In genomic region chr1:234979316-234980223, GRCh38 we compare ENCODE assay signal across 9 cellular contexts.
DNase-seq lines count a peak whose midpoint lies in the region; ATAC-seq and TF ChIP-seq lines count a peak whose summit lies in the region.
"Had no signal": no experiment of that assay in that cellular context is flagged by ENCODE, and none has a peak within 500 bp of the region (broad histone marks: within the 10 kb centered on the region; RNA-seq: fewer than 3 reads in every experiment).

No MANE protein-coding gene starts in this region.

- H3K4me3 ChIP-seq in mononuclear cell (ENCODE audit: low read length) (peak overlapping the region; percentile 31), upper lobe of left lung (peak overlapping the region in 2 of 4 donors; percentile 18 to 21)
- H3K4me3 ChIP-seq: cardiac muscle cell had no signal

- peak overlapping the region; percentile 61 for H3K4me3 Mint-ChIP-seq in activated naive CD4-positive, alpha-beta T cell treated with anti-CD3 and anti-CD28 coated beads, Interleukin-2, amount 50 U/mL, for 24 hours

- TF ChIP-seq CTCF in upper lobe of left lung (IDR thresholded peaks at IDR 0.05), result no peak

- no peak for TF ChIP-seq EP300 in upper lobe of left lung (IDR thresholded peaks at IDR 0.05)

- no peaks in the 10 kb centered on the region for H3K36me3 ChIP-seq in upper lobe of left lung
- H3K36me3 ChIP-seq: cardiac muscle cell had no signal

- peaks cover 73% of the 10 kb centered on the region for H3K4me1 Mint-ChIP-seq in activated naive CD4-positive, alpha-beta T cell treated with anti-CD3 and anti-CD28 coated beads, Interleukin-2, amount 50 U/mL, for 24 hours

- WGBS in adipose tissue, 3 donors, result 52 to 85% (median 55%) methylated on average over 14 of the region's 14 CpGs
- WGBS in upper lobe of left lung, 2 donors, result 55 to 67% methylated on average over 13 to 14 of the region's 14 CpGs

- CTCF ChIA-PET in HEK293T (lab: Yijun Ruan, JAX), result interaction anchor here (1.7 kb wide), 1 partner anchor 9 kb away, joined by 11 read pairs; no protein-coding TSS in a partner anchor

- no peak for TF ChIP-seq POLR2A in upper lobe of left lung (IDR thresholded peaks at IDR 0.05)

- no peak for ATAC-seq in upper lobe of left lung (ENCODE audit: low FRiP score in 2 of 2)
- no peak for ATAC-seq in GM21515 (IDR thresholded peaks at IDR 0.05; ENCODE audit: unreplicated experiment)
- ATAC-seq in HG02884 (IDR thresholded peaks at IDR 0.05; ENCODE audit: unreplicated experiment), result no peak

- H3K27ac Mint-ChIP-seq in activated naive CD4-positive, alpha-beta T cell treated with anti-CD3 and anti-CD28 coated beads, Interleukin-2, amount 50 U/mL, for 24 hours, result peak overlapping the region; percentile 89

- no peaks in the 10 kb centered on the region for H3K27me3 Mint-ChIP-seq in activated naive CD4-positive, alpha-beta T cell treated with anti-CD3 and anti-CD28 coated beads, Interleukin-2, amount 50 U/mL, for 24 hours

- POLR2A ChIA-PET in HEK293T (lab: Yijun Ruan, JAX), result interaction anchor here (1.7 to 2.6 kb wide), 2 partner anchors 10 to 369 kb away, joined by 6 to 12 read pairs; no protein-coding TSS in a partner anchor

- H3K9me3 ChIP-seq in mononuclear cell (ENCODE audit: low read depth, low read length) (no peaks in the 10 kb centered on the region), upper lobe of left lung (no peaks in the 10 kb centered on the region)

- no peaks in the 10 kb centered on the region for H3K27me3 ChIP-seq in mononuclear cell (ENCODE audit: insufficient read depth, low read length)
- no peaks in the 10 kb centered on the region for H3K27me3 ChIP-seq in upper lobe of left lung
- H3K27me3 ChIP-seq: cardiac muscle cell had no signal

- H3K4me1 ChIP-seq in mononuclear cell (ENCODE audit: insufficient read depth, low read length), result peaks cover 98% of the 10 kb centered on the region
- peaks cover 66 to 91% (median 75%) of the 10 kb centered on the region in 4 donors for H3K4me1 ChIP-seq in upper lobe of left lung

- no peaks in the 10 kb centered on the region for H3K9me3 Mint-ChIP-seq in activated naive CD4-positive, alpha-beta T cell treated with anti-CD3 and anti-CD28 coated beads, Interleukin-2, amount 50 U/mL, for 24 hours

- peak overlapping the region; percentile 100 for H3K27ac ChIP-seq in adipose tissue (ENCODE audit: low read depth, low read length)
- H3K27ac ChIP-seq in upper lobe of left lung, result peak overlapping the region; percentile 87 to 95 (median 92)

- DNase-seq in activated naive CD4-positive, alpha-beta T cell treated with Interleukin-2 at 50 U/mL for 16 hours, result no peak
- DNase-seq in upper lobe of left lung (no peak), HEK293T (ENCODE audit: extremely low spot score) (no peak)

- H3K36me3 Mint-ChIP-seq in activated naive CD4-positive, alpha-beta T cell treated with anti-CD3 and anti-CD28 coated beads, Interleukin-2, amount 50 U/mL, for 24 hours, result no peaks in the 10 kb centered on the region

TF ChIP-seq in HEK293T, 16 proteins besides CTCF, POLR2A, EP300 and RAD21:
- TF ChIP-seq LEF1 (IDR thresholded peaks at IDR 0.05; ENCODE audit: borderline replicate concordance) (no peak), ARNT (IDR thresholded peaks at IDR 0.05) (no peak), SUZ12 (IDR thresholded peaks at IDR 0.05) (no peak), SP1 (IDR thresholded peaks at IDR 0.05) (no peak), CTBP1 (IDR thresholded peaks at IDR 0.05; ENCODE audit: borderline replicate concordance) (no peak), BHLHE40 (IDR thresholded peaks at IDR 0.05; ENCODE audit: borderline replicate concordance) (no peak), FOXA1 (IDR thresholded peaks at IDR 0.05) (no peak), PKNOX1 (IDR thresholded peaks at IDR 0.05) (no peak), L3MBTL2 (conservative IDR thresholded peaks at IDR 0.05) (no peak), ELF4 (IDR thresholded peaks at IDR 0.05) (no peak), TARDBP (IDR thresholded peaks at IDR 0.05) (no peak), NFRKB (IDR thresholded peaks at IDR 0.05) (no peak), ZNF384 (IDR thresholded peaks at IDR 0.05) (no peak), FOXK2 (IDR thresholded peaks at IDR 0.05) (no peak)
